In genomic region chr7:107978815-107979408, GRCh38 we compare ENCODE assay signal across 24 cellular contexts. TPM values are rescaled to one million over a fixed set of nuclear protein-coding genes. Genes with fewer than 3 reads are reported as not detected.
"Had no signal": no experiment of that assay in that cellular context is flagged by ENCODE, and none has a peak within 500 bp of the region (broad histone marks: within the 10 kb centered on the region; RNA-seq: fewer than 3 reads in every experiment).

No MANE protein-coding gene starts in this region.

- H3K27me3 ChIP-seq: adrenal gland, breast epithelium had no signal

- H3K4me3 Mint-ChIP-seq: activated CD4-positive, alpha-beta memory T cell treated with anti-CD3 and anti-CD28 coated beads for 36 hours; activated CD4-positive, alpha-beta T cell treated with anti-CD3 and anti-CD28 coated beads, Interleukin-2, amount 10 ng/mL, durations not matched to agents 7 days and 5 days; activated naive CD4-positive, alpha-beta T cell treated with anti-CD3 and anti-CD28 coated beads, Interleukin-2, amount 10 ng/mL, durations not matched to agents 7 days and 5 days; activated naive CD8-positive, alpha-beta T cell treated with anti-CD3 and anti-CD28 coated beads for 36 hours; activated T-cell treated with anti-CD3 and anti-CD28 coated beads, Interleukin-2, amount 50 U/mL, for 4 hours; activated T-helper 17 cell treated with anti-CD3 and anti-CD28 coated beads, Interleukin-2, amount 50 U/mL, for 72 hours; T-helper 1 cell treated with Interleukin-12 subunit alpha and Interleukin-12 subunit beta and Interleukin-4 antibody, amounts not matched to agents 30 μg/mL and 1 μg/mL, for 36 hours had no signal

- H3K9me3 ChIP-seq: adrenal gland, breast epithelium had no signal

- H3K4me1 ChIP-seq: adrenal gland, breast epithelium had no signal

- H3K36me3 Mint-ChIP-seq: activated CD4-positive, alpha-beta memory T cell treated with anti-CD3 and anti-CD28 coated beads for 36 hours; activated naive CD4-positive, alpha-beta T cell treated with anti-CD3 and anti-CD28 coated beads, Interleukin-2, amount 10 ng/mL, durations not matched to agents 7 days and 5 days; activated naive CD8-positive, alpha-beta T cell treated with anti-CD3 and anti-CD28 coated beads for 36 hours had no signal

- DNase-seq: activated CD4-positive, alpha-beta memory T cell treated with anti-CD3 and anti-CD28 coated beads for 36 hours; activated CD4-positive, alpha-beta T cell treated with anti-CD3 and anti-CD28 coated beads, Interleukin-2, amount 10 ng/mL, durations not matched to agents 7 days and 5 days; activated CD4-positive, CD25-positive, alpha-beta regulatory T cell; activated CD8-positive, alpha-beta memory T cell treated with anti-CD3 and anti-CD28 coated beads for 24 hours; activated gamma-delta T cell; activated naive CD4-positive, alpha-beta T cell treated with anti-CD3 and anti-CD28 coated beads, Interleukin-2, amount 10 ng/mL, durations not matched to agents 7 days and 5 days; activated naive CD8-positive, alpha-beta T cell treated with anti-CD3 and anti-CD28 coated beads for 36 hours; activated T-cell treated with anti-CD3 and anti-CD28 coated beads, Interleukin-2, amount 50 U/mL, for 4 hours; adrenal gland; aorta; caudate nucleus; Karpas-422; MM.1S; NCI-H1105; NCI-H1436 treated with DMSO at 0.1 percent for 48 hours; NCI-H187 treated with DMSO at 0.1 percent for 48 hours; NCI-H2081 treated with DMSO at 0.1 percent for 48 hours; NCI-H446; NCI-H524; PC-3; SHP77 treated with DMSO at 0.1 percent for 48 hours had no signal

- H3K4me3 ChIP-seq: adrenal gland, breast epithelium had no signal

- H3K27ac Mint-ChIP-seq: activated CD4-positive, alpha-beta memory T cell treated with anti-CD3 and anti-CD28 coated beads for 36 hours; activated CD4-positive, alpha-beta T cell treated with anti-CD3 and anti-CD28 coated beads, Interleukin-2, amount 10 ng/mL, durations not matched to agents 7 days and 5 days; activated naive CD4-positive, alpha-beta T cell treated with anti-CD3 and anti-CD28 coated beads, Interleukin-2, amount 10 ng/mL, durations not matched to agents 7 days and 5 days; activated naive CD8-positive, alpha-beta T cell treated with anti-CD3 and anti-CD28 coated beads for 36 hours; activated T-helper 17 cell treated with anti-CD3 and anti-CD28 coated beads, Interleukin-2, amount 50 U/mL, for 72 hours; T-helper 1 cell treated with Interleukin-12 subunit alpha and Interleukin-12 subunit beta and Interleukin-4 antibody, amounts not matched to agents 30 μg/mL and 1 μg/mL, for 36 hours had no signal

- H3K4me1 Mint-ChIP-seq: activated CD4-positive, alpha-beta T cell treated with anti-CD3 and anti-CD28 coated beads, Interleukin-2, amount 10 ng/mL, durations not matched to agents 7 days and 5 days; activated naive CD4-positive, alpha-beta T cell treated with anti-CD3 and anti-CD28 coated beads, Interleukin-2, amount 10 ng/mL, durations not matched to agents 7 days and 5 days; activated naive CD8-positive, alpha-beta T cell treated with anti-CD3 and anti-CD28 coated beads for 36 hours; activated T-helper 17 cell treated with anti-CD3 and anti-CD28 coated beads, Interleukin-2, amount 50 U/mL, for 72 hours had no signal

- H3K9me3 Mint-ChIP-seq: activated CD4-positive, alpha-beta memory T cell treated with anti-CD3 and anti-CD28 coated beads for 36 hours; activated CD4-positive, alpha-beta T cell treated with anti-CD3 and anti-CD28 coated beads, Interleukin-2, amount 10 ng/mL, durations not matched to agents 7 days and 5 days; activated naive CD4-positive, alpha-beta T cell treated with anti-CD3 and anti-CD28 coated beads, Interleukin-2, amount 10 ng/mL, durations not matched to agents 7 days and 5 days; activated naive CD8-positive, alpha-beta T cell treated with anti-CD3 and anti-CD28 coated beads for 36 hours; activated T-cell treated with anti-CD3 and anti-CD28 coated beads, Interleukin-2, amount 50 U/mL, for 4 hours; activated T-helper 17 cell treated with anti-CD3 and anti-CD28 coated beads, Interleukin-2, amount 50 U/mL, for 72 hours; T-helper 1 cell treated with Interleukin-12 subunit alpha and Interleukin-12 subunit beta and Interleukin-4 antibody, amounts not matched to agents 30 μg/mL and 1 μg/mL, for 36 hours had no signal

- ATAC-seq: activated T-cell treated with anti-CD3 and anti-CD28 coated beads, Interleukin-2, amount 50 U/mL, for 4 hours; activated T-helper 17 cell treated with anti-CD3 and anti-CD28 coated beads, Interleukin-2, amount 50 U/mL, for 72 hours; PC-3 had no signal

- H3K27me3 Mint-ChIP-seq: activated CD4-positive, alpha-beta T cell treated with anti-CD3 and anti-CD28 coated beads, Interleukin-2, amount 10 ng/mL, durations not matched to agents 7 days and 5 days; activated T-helper 17 cell treated with anti-CD3 and anti-CD28 coated beads, Interleukin-2, amount 50 U/mL, for 72 hours had no signal

RNA-seq across cellular contexts. Expression of gene LAMB1, which starts 24.0 kb away (rescaled TPM):
- total RNA-seq: activated CD4-positive, alpha-beta memory T cell treated with anti-CD3 and anti-CD28 coated beads for 36 hours; activated CD4-positive, alpha-beta T cell treated with anti-CD3 and anti-CD28 coated beads, Interleukin-2, amount 10 ng/mL, durations not matched to agents 7 days and 5 days; activated T-helper 17 cell treated with anti-CD3 and anti-CD28 coated beads, Interleukin-2, amount 50 U/mL, for 72 hours had no signal
